Comparison of ENCODE assay signal across 15 cellular contexts in the genomic region with DNA sequence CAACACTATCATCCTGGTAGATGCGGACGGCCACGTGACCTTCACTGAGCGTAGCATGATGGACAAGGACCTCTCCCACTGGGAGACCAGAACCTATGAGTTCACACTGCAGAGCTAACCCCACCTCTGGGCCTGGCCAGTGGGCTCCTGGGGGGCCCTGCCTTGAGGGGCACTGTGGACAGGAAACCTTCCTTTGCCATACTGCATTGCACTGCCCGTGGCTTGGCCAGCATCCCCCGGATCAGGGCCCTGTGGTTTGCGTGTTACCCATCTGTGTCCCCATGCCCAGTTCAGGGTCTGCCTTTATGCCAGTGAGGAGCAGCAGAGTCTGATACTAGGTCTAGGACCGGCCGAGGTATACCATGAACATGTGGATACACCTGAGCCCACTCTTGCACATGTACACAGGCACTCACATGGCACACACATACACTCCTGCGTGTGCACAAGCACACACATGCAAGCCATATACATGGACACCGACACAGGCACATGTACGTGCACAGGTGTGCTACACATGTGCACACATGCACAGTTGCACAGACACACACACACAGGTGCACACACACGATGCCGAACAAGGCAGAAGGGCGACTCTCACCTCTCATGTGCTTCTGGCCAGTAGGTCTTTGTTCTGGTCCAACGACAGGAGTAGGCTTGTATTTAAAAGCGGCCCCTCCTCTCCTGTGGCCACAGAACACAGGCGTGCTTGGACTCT. TPM values are rescaled to one million over a fixed set of nuclear protein-coding genes. Genes with fewer than 3 reads are reported as not detected.
DNase-seq lines count a peak whose midpoint lies in the region; ATAC-seq and TF ChIP-seq lines count a peak whose summit lies in the region.
"Had no signal": no experiment of that assay in that cellular context is flagged by ENCODE, and none has a peak within 500 bp of the region (broad histone marks: within the 10 kb centered on the region; RNA-seq: fewer than 3 reads in every experiment).

No MANE protein-coding gene starts in this region.

- no peak for TF ChIP-seq CTCF in natural killer cell (IDR thresholded peaks at IDR 0.05)
- no peak for TF ChIP-seq CTCF in coronary artery (IDR thresholded peaks at IDR 0.05)
- no peak for TF ChIP-seq CTCF in progenitor cell of endocrine pancreas (IDR thresholded peaks at IDR 0.05; ENCODE audit: unreplicated experiment)
- TF ChIP-seq CTCF in stomach (IDR thresholded peaks at IDR 0.05) = no peak

- H3K27me3 ChIP-seq in stomach = no peaks in the 10 kb centered on the region
- H3K27me3 ChIP-seq: BLaER1 treated with 17β-estradiol and CSF1 and Interleukin-3, amounts not matched to agents 10 nM and 100 nM had no signal

- H3K4me1 Mint-ChIP-seq in natural killer cell treated with Interleukin-12 subunit alpha and Interleukin-12 subunit beta and Interleukin-15 and Interleukin-18, amount 100 ng/mL, for 72 hours (ENCODE audit: low read depth in 2 of 2) = peaks cover under 1 to 12% of the 10 kb centered on the region in 2 donors
- H3K4me1 Mint-ChIP-seq in natural killer cell = peaks cover 11 to 16% of the 10 kb centered on the region in 2 donors
- no peaks in the 10 kb centered on the region for H3K4me1 Mint-ChIP-seq in progenitor cell of endocrine pancreas (ENCODE audit: low read depth)

- H3K36me3 ChIP-seq in stomach = peaks cover 28 to 68% (median 61%) of the 10 kb centered on the region in 4 donors

- no peak overlapping the region for H3K27ac ChIP-seq in coronary artery
- no peak overlapping the region for H3K27ac ChIP-seq in stomach
- H3K27ac ChIP-seq: GM23248, HL-60 had no signal

- TF ChIP-seq EP300 in stomach (IDR thresholded peaks at IDR 0.05) = no peak

- ATAC-seq in natural killer cell treated with Interleukin-12 subunit alpha and Interleukin-12 subunit beta and Interleukin-15 and Interleukin-18, amount 100 ng/mL, for 72 hours = peak in 1 of 2 donors; percentile 12
- ATAC-seq in natural killer cell (no peak), HG02588 (IDR thresholded peaks at IDR 0.05; ENCODE audit: unreplicated experiment) (no peak), GM18868 (IDR thresholded peaks at IDR 0.05; ENCODE audit: unreplicated experiment) (no peak)
- ATAC-seq: HCT116 had no signal

- H3K36me3 Mint-ChIP-seq in natural killer cell treated with Interleukin-12 subunit alpha and Interleukin-12 subunit beta and Interleukin-15 and Interleukin-18, amount 100 ng/mL, for 72 hours = no peaks in the 10 kb centered on the region
- H3K36me3 Mint-ChIP-seq in natural killer cell (no peaks in the 10 kb centered on the region), progenitor cell of endocrine pancreas (ENCODE audit: insufficient read depth) (peaks cover 2% of the 10 kb centered on the region)

- intact Hi-C loops in natural killer cell (cut with micrococcal nuclease) = no loop called here
- intact Hi-C loops in stomach (cut with DNase I; ENCODE audit: low total_unique reads) = no loop called here

- WGBS in stomach, 5 donors = 88 to 93% (median 92%) methylated on average over 12 to 18 of the region's 18 CpGs

- TF ChIP-seq POLR2A in stomach (IDR thresholded peaks at IDR 0.05) = no peak

- no peak overlapping the region for H3K27ac Mint-ChIP-seq in natural killer cell treated with Interleukin-12 subunit alpha and Interleukin-12 subunit beta and Interleukin-15 and Interleukin-18, amount 100 ng/mL, for 72 hours
- H3K27ac Mint-ChIP-seq in natural killer cell (no peak overlapping the region), progenitor cell of endocrine pancreas (peak overlapping the region; percentile 8)
- H3K27ac Mint-ChIP-seq: CD4-positive, alpha-beta T cell had no signal

- H3K4me3 ChIP-seq in coronary artery (no peak overlapping the region), stomach (no peak overlapping the region)
- H3K4me3 ChIP-seq: BLaER1 treated with 17β-estradiol and CSF1 and Interleukin-3, amounts not matched to agents 10 nM and 100 nM; GM23248 had no signal

- H3K9me3 Mint-ChIP-seq in natural killer cell treated with Interleukin-12 subunit alpha and Interleukin-12 subunit beta and Interleukin-15 and Interleukin-18, amount 100 ng/mL, for 72 hours = no peaks in the 10 kb centered on the region
- H3K9me3 Mint-ChIP-seq in natural killer cell (no peaks in the 10 kb centered on the region), progenitor cell of endocrine pancreas (ENCODE audit: low read depth) (no peaks in the 10 kb centered on the region)
- H3K9me3 Mint-ChIP-seq: CD4-positive, alpha-beta T cell had no signal

- H3K27me3 Mint-ChIP-seq in natural killer cell treated with Interleukin-12 subunit alpha and Interleukin-12 subunit beta and Interleukin-15 and Interleukin-18, amount 100 ng/mL, for 72 hours = no peaks in the 10 kb centered on the region
- no peaks in the 10 kb centered on the region for H3K27me3 Mint-ChIP-seq in natural killer cell (ENCODE audit: low read depth in 2 of 2)
- no peaks in the 10 kb centered on the region for H3K27me3 Mint-ChIP-seq in progenitor cell of endocrine pancreas
- H3K27me3 Mint-ChIP-seq: CD4-positive, alpha-beta T cell had no signal

- H3K4me3 Mint-ChIP-seq in natural killer cell treated with Interleukin-12 subunit alpha and Interleukin-12 subunit beta and Interleukin-15 and Interleukin-18, amount 100 ng/mL, for 72 hours = no peak overlapping the region
- no peak overlapping the region for H3K4me3 Mint-ChIP-seq in natural killer cell
- H3K4me3 Mint-ChIP-seq in progenitor cell of endocrine pancreas (ENCODE audit: low read depth) = no peak overlapping the region
- H3K4me3 Mint-ChIP-seq: CD4-positive, alpha-beta T cell had no signal

- no peaks in the 10 kb centered on the region for H3K9me3 ChIP-seq in stomach
- H3K9me3 ChIP-seq: BLaER1 treated with 17β-estradiol and CSF1 and Interleukin-3, amounts not matched to agents 10 nM and 100 nM had no signal

- peak; percentile 54 for DNase-seq in natural killer cell treated with Interleukin-12 subunit alpha and Interleukin-12 subunit beta and Interleukin-15 and Interleukin-18, amount 100 ng/mL, for 72 hours (ENCODE audit: low spot score)
- DNase-seq in natural killer cell = no peak
- peak; percentile 69 for DNase-seq in coronary artery (ENCODE audit: low spot score)
- no peak for DNase-seq in progenitor cell of endocrine pancreas (ENCODE audit: low spot score, unreplicated experiment)
- DNase-seq in stomach = no peak
- DNase-seq: 8988T; AML-193; CD4-positive, alpha-beta T cell; DMS79; GM23248 had no signal

- H3K4me1 ChIP-seq in stomach = no peaks in the 10 kb centered on the region

RNA-seq across cellular contexts. Expression of a gene that starts 15.3 kb away (rescaled TPM):
- total RNA-seq in natural killer cell treated with Interleukin-12 subunit alpha and Interleukin-12 subunit beta and Interleukin-15 and Interleukin-18, amount 100 ng/mL, for 72 hours = 10 to 100 TPM; 60.1 to 89.5 TPM
- total RNA-seq in natural killer cell (10 to 100 TPM; 45.3 to 64.7 (median 64.0) TPM), progenitor cell of endocrine pancreas (75.8 and 79.8 TPM in 2 replicates), stomach (10 to 100 TPM; 25.1 to 55.4 (median 48.5) TPM)
- polyA plus RNA-seq in stomach = 10 to 100 TPM in 1 of 3 donors, 1 to 10 TPM in 2; 7.8 to 13.8 (median 9.3) TPM

RNA-seq across cellular contexts. Expression of a gene that starts 43.8 kb away (rescaled TPM):
- total RNA-seq in natural killer cell treated with Interleukin-12 subunit alpha and Interleukin-12 subunit beta and Interleukin-15 and Interleukin-18, amount 100 ng/mL, for 72 hours = 10 to 100 TPM; 50.5 to 61.6 TPM
- total RNA-seq in natural killer cell = 10 to 100 TPM; 33.3 to 53.0 (median 46.2) TPM
- 19.9 and 21.8 TPM in 2 replicates for total RNA-seq in progenitor cell of endocrine pancreas
- total RNA-seq in stomach = 10 to 100 TPM; 18.1 to 38.8 (median 27.2) TPM
- polyA plus RNA-seq in stomach = 10 to 100 TPM; 13.8 to 37.7 (median 26.0) TPM

RNA-seq across cellular contexts. Expression of a gene that starts 48.1 kb away (rescaled TPM):
- 1 to 10 TPM; 3.7 to 3.8 TPM for total RNA-seq in natural killer cell treated with Interleukin-12 subunit alpha and Interleukin-12 subunit beta and Interleukin-15 and Interleukin-18, amount 100 ng/mL, for 72 hours
- 10 to 100 TPM; 37.8 to 62.0 (median 38.7) TPM for total RNA-seq in natural killer cell
- 95.3 and 101 TPM in 2 replicates for total RNA-seq in progenitor cell of endocrine pancreas
- 10 to 100 TPM; 11.2 to 51.3 (median 27.8) TPM for total RNA-seq in stomach
- polyA plus RNA-seq in stomach = 10 to 100 TPM in 2 of 3 donors, 1 to 10 TPM in 1; 3.5 to 15.4 (median 10.2) TPM

RNA-seq across cellular contexts. Expression of a gene that starts 51.2 kb away (rescaled TPM):
- 100 to 1,000 TPM; 236 to 499 TPM for total RNA-seq in natural killer cell treated with Interleukin-12 subunit alpha and Interleukin-12 subunit beta and Interleukin-15 and Interleukin-18, amount 100 ng/mL, for 72 hours
- total RNA-seq in natural killer cell = 10 to 100 TPM; 54.0 to 61.0 (median 56.3) TPM
- total RNA-seq in progenitor cell of endocrine pancreas = 217 and 219 TPM in 2 replicates
- total RNA-seq in stomach = 100 to 1,000 TPM in 3 of 5 donors, 10 to 100 TPM in 2; 23.9 to 200 (median 127) TPM
- 10 to 100 TPM; 72.8 to 93.5 (median 90.3) TPM for polyA plus RNA-seq in stomach

RNA-seq across cellular contexts. Expression of a gene that starts 52.3 kb away (rescaled TPM):
- total RNA-seq in natural killer cell treated with Interleukin-12 subunit alpha and Interleukin-12 subunit beta and Interleukin-15 and Interleukin-18, amount 100 ng/mL, for 72 hours = 100 to 1,000 TPM; 107 to 166 TPM
- total RNA-seq in natural killer cell (100 to 1,000 TPM in 1 of 3 donors, 10 to 100 TPM in 2; 86.4 to 104 (median 86.5) TPM), progenitor cell of endocrine pancreas (78.5 and 86.5 TPM in 2 replicates), stomach (100 to 1,000 TPM in 1 of 5 donors, 10 to 100 TPM in 4; 30.5 to 143 (median 89.5) TPM)
- polyA plus RNA-seq in stomach = 10 to 100 TPM; 17.9 to 70.3 (median 33.6) TPM

Comparison
In these comparisons a context has a peak if more than half of its experiments do, and no peak if none do; other contexts are left out.
1. DNase-seq: peak in natural killer cell treated with Interleukin-12 subunit alpha and Interleukin-12 subunit beta and Interleukin-15 and Interleukin-18, amount 100 ng/mL, for 72 hours (single experiment) and coronary artery (single experiment); none in natural killer cell (single experiment), progenitor cell of endocrine pancreas (single experiment) and stomach (single experiment).